Comparison of ENCODE assay signal across 15 cellular contexts in genomic region chr1:63703661-63704060, GRCh38.
DNase-seq lines count a peak whose midpoint lies in the region; ATAC-seq and TF ChIP-seq lines count a peak whose summit lies in the region.
"Had no signal": no experiment of that assay in that cellular context is flagged by ENCODE, and none has a peak within 500 bp of the region (broad histone marks: within the 10 kb centered on the region; RNA-seq: fewer than 3 reads in every experiment).

No MANE protein-coding gene starts in this region.

- no peaks in the 10 kb centered on the region for H3K36me3 ChIP-seq in neuron (ENCODE audit: insufficient read depth, low read length)
- no peaks in the 10 kb centered on the region for H3K36me3 ChIP-seq in gastroesophageal sphincter
- no peaks in the 10 kb centered on the region for H3K36me3 ChIP-seq in breast epithelium
- H3K36me3 ChIP-seq: left lung had no signal

- H3K4me1 ChIP-seq in neuron (ENCODE audit: insufficient read depth, low read length) = peaks cover 10% of the 10 kb centered on the region
- peaks cover 0 to 28% (median 0%) of the 10 kb centered on the region in 3 donors for H3K4me1 ChIP-seq in gastroesophageal sphincter
- H3K4me1 ChIP-seq in breast epithelium = no peaks in the 10 kb centered on the region
- H3K4me1 ChIP-seq: left lung had no signal

- H3K27me3 ChIP-seq in neuron (ENCODE audit: insufficient read depth, low read length) (peaks cover 3% of the 10 kb centered on the region), gastroesophageal sphincter (no peaks in the 10 kb centered on the region), breast epithelium (no peaks in the 10 kb centered on the region)
- H3K27me3 ChIP-seq: left lung had no signal

- no peak overlapping the region for H3K4me3 ChIP-seq in neuron (ENCODE audit: low read length)
- no peak overlapping the region for H3K4me3 ChIP-seq in gastroesophageal sphincter
- H3K4me3 ChIP-seq in breast epithelium = no peak overlapping the region
- H3K4me3 ChIP-seq: K562, left lung had no signal

- intact Hi-C loops in breast epithelium (cut with DNase I; ENCODE audit: low total_unique reads) = no loop called here

- peak overlapping the region; percentile 47 for H2AFZ ChIP-seq in neuron (ENCODE audit: low read depth, low read length)

- peak; percentile 76 for DNase-seq in DMS79 (lab: John Stamatoyannopoulos, UW)
- DNase-seq in NCI-H1417 treated with DMSO at 0.1 percent for 48 hours (lab: John Stamatoyannopoulos, UW) = peak; percentile 14
- no peak for DNase-seq in mesenteric fat pad (ENCODE audit: low spot score)
- DNase-seq in stimulated activated CD4-positive, alpha-beta T cell treated with anti-CD3 and anti-CD28 coated beads, Interleukin-4, amount 100 ng/mL, for 1 hour = no peak
- no peak for DNase-seq in breast epithelium (ENCODE audit: low spot score in 2 of 2)
- DNase-seq: activated CD4-positive, alpha-beta T cell treated with anti-CD3 and anti-CD28 coated beads, Interleukin-2, amount 50 U/mL, for 4 hours; activated T-cell treated with anti-CD3 and anti-CD28 coated beads, Interleukin-2, amount 50 U/mL, for 24 hours; effector CD8-positive, alpha-beta T cell; left lung; NCI-H187 treated with DMSO at 0.1 percent for 48 hours had no signal

- ATAC-seq in SK-N-SH treated with all-trans-retinoic acid at 6 μM for 48 hours (no peak), gastroesophageal sphincter (no peak)
- ATAC-seq: K562 had no signal

- WGBS in gastroesophageal sphincter (ENCODE audit: low coverage in 1 of 2), 2 donors = 59 to 75% methylated on average over 3 to 5 of the region's 7 CpGs

- H3K27ac ChIP-seq in gastroesophageal sphincter = peak overlapping the region in 1 of 4 donors; percentile 22
- H3K27ac ChIP-seq in breast epithelium = no peak overlapping the region
- H3K27ac ChIP-seq: HL-60, left lung had no signal

- no peak for TF ChIP-seq POLR2A in gastroesophageal sphincter (IDR thresholded peaks at IDR 0.05)
- TF ChIP-seq POLR2A in breast epithelium (IDR thresholded peaks at IDR 0.05) = no peak

- no peaks in the 10 kb centered on the region for H3K9me3 ChIP-seq in neuron (ENCODE audit: low read length)
- no peaks in the 10 kb centered on the region for H3K9me3 ChIP-seq in gastroesophageal sphincter
- no peaks in the 10 kb centered on the region for H3K9me3 ChIP-seq in breast epithelium
- H3K9me3 ChIP-seq: left lung had no signal

- no peak for TF ChIP-seq EP300 in gastroesophageal sphincter (IDR thresholded peaks at IDR 0.05)

- TF ChIP-seq CTCF in gastroesophageal sphincter (IDR thresholded peaks at IDR 0.05) (no peak), breast epithelium (IDR thresholded peaks at IDR 0.05) (no peak)

TF ChIP-seq in SK-N-SH treated with all-trans-retinoic acid at 6 μM for 48 hours, 23 proteins besides CTCF, POLR2A, EP300 and RAD21:
- TF ChIP-seq GLIS3 (CRISPR knock-in tag; IDR thresholded peaks at IDR 0.05) = no peak
- TF ChIP-seq ZC3H10 (CRISPR knock-in tag; IDR thresholded peaks at IDR 0.05) = no peak
- no peak for TF ChIP-seq ZNF565 (CRISPR knock-in tag; conservative IDR thresholded peaks at IDR 0.05; ENCODE audit: low read depth)
- 0 out of 2 replicates have a peak, but pooled peaks have one; percentile 22 for TF ChIP-seq TCF4 (CRISPR knock-in tag; IDR thresholded peaks at IDR 0.05; ENCODE audit: borderline replicate concordance)

Comparison
In these comparisons a context has a peak if more than half of its experiments do, and no peak if none do; other contexts are left out.
1. DNase-seq: peak in DMS79 (single experiment) and NCI-H1417 treated with DMSO at 0.1 percent for 48 hours (single experiment); none in mesenteric fat pad (single experiment), stimulated activated CD4-positive, alpha-beta T cell treated with anti-CD3 and anti-CD28 coated beads, Interleukin-4, amount 100 ng/mL, for 1 hour (single experiment) and breast epithelium (0 of 2).